1 cellular context compared by ENCODE assay signal in the genomic region with DNA sequence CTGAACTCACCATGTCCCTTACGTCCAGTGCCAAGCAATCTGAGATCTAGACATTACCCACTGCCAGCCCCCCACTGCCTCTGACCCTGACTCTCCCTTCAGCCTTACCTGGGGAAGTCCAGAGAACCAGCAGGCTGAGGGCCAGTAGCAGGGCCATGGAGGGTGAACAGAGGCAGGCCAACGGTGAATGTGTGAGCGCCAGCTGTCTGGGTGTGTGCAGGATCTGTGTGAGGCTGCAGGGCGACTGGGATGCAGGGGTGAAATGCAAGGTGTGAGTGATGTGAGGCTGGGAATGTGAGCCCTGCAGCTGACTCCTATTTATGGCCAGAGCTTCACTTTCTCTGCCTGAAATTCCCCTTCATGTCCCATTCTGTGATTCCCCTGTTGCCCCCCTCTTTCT.
TF ChIP-seq lines count a peak whose summit lies in the region.

A gene (minus strand): TSS at position 294 of the 400 bp plus-strand sequence. CDS start 137 bp downstream, at position 157.

TF ChIP-seq in H1, 55 proteins besides CTCF, POLR2A, EP300 and RAD21:
- TF ChIP-seq BRCA1 (IDR thresholded peaks at IDR 0.05; ENCODE audit: low read depth, low read length), result no peak
- TF ChIP-seq SUZ12 (IDR thresholded peaks at IDR 0.05; ENCODE audit: low read length), result no peak
